21 cellular contexts compared by ENCODE assay signal in genomic region chr2:134323777-134324176, GRCh38.
A peak's percentile ranks its signal among the peaks of the same experiment; 100 is the strongest.
DNase-seq lines count a peak whose midpoint lies in the region; ATAC-seq and TF ChIP-seq lines count a peak whose summit lies in the region.
"Had no signal": no experiment of that assay in that cellular context is flagged by ENCODE, and none has a peak within 500 bp of the region (broad histone marks: within the 10 kb centered on the region; RNA-seq: fewer than 3 reads in every experiment).

No MANE protein-coding gene starts in this region.

- H3K4me3 ChIP-seq in CD8-positive, alpha-beta T cell (ENCODE audit: low read depth, low read length), result no peak overlapping the region
- H3K4me3 ChIP-seq in naive thymus-derived CD4-positive, alpha-beta T cell (ENCODE audit: low read length), result no peak overlapping the region
- H3K4me3 ChIP-seq: MG63 had no signal

- CTCF ChIA-PET in CD8-positive, alpha-beta T cell (lab: Charles Lee), result interaction anchor here (1.3 to 1.4 kb wide), 2 partner anchors 13 to 117 kb away, joined by 4 to 5 read pairs; no protein-coding TSS in a partner anchor
- CTCF ChIA-PET in naive thymus-derived CD4-positive, alpha-beta T cell (lab: Charles Lee), result no interaction called here

- no peak for ATAC-seq in CD8-positive, alpha-beta T cell
- ATAC-seq in T-helper 17 cell, result no peak
- no peak for ATAC-seq in naive thymus-derived CD4-positive, alpha-beta T cell
- no peak for ATAC-seq in HG03354 (IDR thresholded peaks at IDR 0.05; ENCODE audit: poor library complexity, severe bottlenecking, unreplicated experiment)
- ATAC-seq in natural killer cell treated with Interleukin-12 subunit alpha and Interleukin-12 subunit beta and Interleukin-15 and Interleukin-18, amount 100 ng/mL, for 72 hours, result no peak
- ATAC-seq in left lobe of liver, result no peak

- H3K27me3 Mint-ChIP-seq in activated naive CD8-positive, alpha-beta T cell, result no peaks in the 10 kb centered on the region
- no peaks in the 10 kb centered on the region for H3K27me3 Mint-ChIP-seq in activated naive CD8-positive, alpha-beta T cell treated with anti-CD3 and anti-CD28 coated beads for 36 hours
- no peaks in the 10 kb centered on the region for H3K27me3 Mint-ChIP-seq in CD8-positive, alpha-beta T cell (ENCODE audit: low read depth)
- no peaks in the 10 kb centered on the region for H3K27me3 Mint-ChIP-seq in T-helper 17 cell
- no peaks in the 10 kb centered on the region for H3K27me3 Mint-ChIP-seq in naive thymus-derived CD4-positive, alpha-beta T cell
- H3K27me3 Mint-ChIP-seq in natural killer cell treated with Interleukin-12 subunit alpha and Interleukin-12 subunit beta and Interleukin-15 and Interleukin-18, amount 100 ng/mL, for 72 hours, result no peaks in the 10 kb centered on the region

- H3K4me1 ChIP-seq in CD8-positive, alpha-beta T cell (ENCODE audit: insufficient read depth, low read length), result peaks cover 43% of the 10 kb centered on the region
- peaks cover 19 to 35% of the 10 kb centered on the region in 2 donors for H3K4me1 ChIP-seq in naive thymus-derived CD4-positive, alpha-beta T cell (ENCODE audit: control insufficient read depth in 2 of 2, insufficient read depth in 2 of 2, low read length in 2 of 2)

- no peaks in the 10 kb centered on the region for H3K27me3 ChIP-seq in CD8-positive, alpha-beta T cell (ENCODE audit: insufficient read depth, low read length)
- H3K27me3 ChIP-seq in naive thymus-derived CD4-positive, alpha-beta T cell (ENCODE audit: control insufficient read depth in 2 of 2, insufficient read depth in 2 of 2, low read length in 2 of 2), result no peaks in the 10 kb centered on the region
- H3K27me3 ChIP-seq: MG63 had no signal

- no peaks in the 10 kb centered on the region for H3K36me3 ChIP-seq in CD8-positive, alpha-beta T cell (ENCODE audit: insufficient read depth, low read length)
- H3K36me3 ChIP-seq in naive thymus-derived CD4-positive, alpha-beta T cell (ENCODE audit: control insufficient read depth in 2 of 3, insufficient read depth in 3 of 3, low read length in 3 of 3), result peaks cover 0 to under 1% (median 0%) of the 10 kb centered on the region in 3 experiments
- H3K36me3 ChIP-seq: MG63 had no signal

- DNase-seq in activated naive CD8-positive, alpha-beta T cell treated with anti-CD3 and anti-CD28 coated beads for 36 hours, result no peak
- DNase-seq in CD8-positive, alpha-beta T cell, result no peak
- DNase-seq in T-helper 17 cell (no peak), left lobe of liver (ENCODE audit: low spot score) (no peak)
- no peak for DNase-seq in naive thymus-derived CD4-positive, alpha-beta T cell
- DNase-seq in natural killer cell treated with Interleukin-12 subunit alpha and Interleukin-12 subunit beta and Interleukin-15 and Interleukin-18, amount 100 ng/mL, for 72 hours (ENCODE audit: low spot score), result no peak
- DNase-seq: Calu3; DMS53; HFFc6; Karpas-422; MG63; NCI-H1105; NCI-H1694; NCI-H226; NCI-H526; NK-92 treated with Interleukin-12 subunit alpha and Interleukin-12 subunit beta, amount 100 ng/mL, for 24 hours; OCI-M1; SIG-M5 had no signal

- no peaks in the 10 kb centered on the region for H3K9me3 Mint-ChIP-seq in activated naive CD8-positive, alpha-beta T cell (ENCODE audit: low read depth)
- H3K9me3 Mint-ChIP-seq in activated naive CD8-positive, alpha-beta T cell treated with anti-CD3 and anti-CD28 coated beads for 36 hours, result no peaks in the 10 kb centered on the region
- no peaks in the 10 kb centered on the region for H3K9me3 Mint-ChIP-seq in CD8-positive, alpha-beta T cell
- peaks cover 0 to 5% (median 0%) of the 10 kb centered on the region in 11 donors for H3K9me3 Mint-ChIP-seq in naive thymus-derived CD4-positive, alpha-beta T cell
- H3K9me3 Mint-ChIP-seq in natural killer cell treated with Interleukin-12 subunit alpha and Interleukin-12 subunit beta and Interleukin-15 and Interleukin-18, amount 100 ng/mL, for 72 hours, result no peaks in the 10 kb centered on the region
- H3K9me3 Mint-ChIP-seq: CD14-positive monocyte had no signal

- H3K36me3 Mint-ChIP-seq in activated naive CD8-positive, alpha-beta T cell, result peaks cover 25% of the 10 kb centered on the region
- peaks cover 48% of the 10 kb centered on the region for H3K36me3 Mint-ChIP-seq in activated naive CD8-positive, alpha-beta T cell treated with anti-CD3 and anti-CD28 coated beads for 36 hours
- H3K36me3 Mint-ChIP-seq in CD8-positive, alpha-beta T cell, result peaks cover 21% of the 10 kb centered on the region
- peaks cover 9% of the 10 kb centered on the region for H3K36me3 Mint-ChIP-seq in T-helper 17 cell (ENCODE audit: low read depth)
- H3K36me3 Mint-ChIP-seq in naive thymus-derived CD4-positive, alpha-beta T cell, result peaks cover 15 to 46% (median 30%) of the 10 kb centered on the region in 5 donors
- peaks cover 25% of the 10 kb centered on the region for H3K36me3 Mint-ChIP-seq in natural killer cell treated with Interleukin-12 subunit alpha and Interleukin-12 subunit beta and Interleukin-15 and Interleukin-18, amount 100 ng/mL, for 72 hours

- H3K9me3 ChIP-seq in CD8-positive, alpha-beta T cell (ENCODE audit: low read length), result no peaks in the 10 kb centered on the region
- H3K9me3 ChIP-seq in T-helper 17 cell (ENCODE audit: control insufficient read depth, low read length, poor library complexity, severe bottlenecking), result no peaks in the 10 kb centered on the region
- H3K9me3 ChIP-seq in naive thymus-derived CD4-positive, alpha-beta T cell (ENCODE audit: control insufficient read depth in 2 of 3, low read length in 3 of 3), result no peaks in the 10 kb centered on the region
- H3K9me3 ChIP-seq: MG63 had no signal

- intact Hi-C loops in CD8-positive, alpha-beta T cell (cut with DNase I, micrococcal nuclease), result no loop called here
- intact Hi-C loops in naive thymus-derived CD4-positive, alpha-beta T cell (cut with micrococcal nuclease), result loop anchor here in 1 of 2 donors (2.0 kb wide), 3 partner anchors 63 to 203 kb away; no protein-coding TSS in a partner anchor

- no peak overlapping the region for H3K4me3 Mint-ChIP-seq in activated naive CD8-positive, alpha-beta T cell
- no peak overlapping the region for H3K4me3 Mint-ChIP-seq in activated naive CD8-positive, alpha-beta T cell treated with anti-CD3 and anti-CD28 coated beads for 36 hours
- no peak overlapping the region for H3K4me3 Mint-ChIP-seq in CD8-positive, alpha-beta T cell
- H3K4me3 Mint-ChIP-seq in T-helper 17 cell, result peak overlapping the region; percentile 22
- peak overlapping the region in 2 of 10 donors; percentile 35 to 67 for H3K4me3 Mint-ChIP-seq in naive thymus-derived CD4-positive, alpha-beta T cell
- H3K4me3 Mint-ChIP-seq in natural killer cell treated with Interleukin-12 subunit alpha and Interleukin-12 subunit beta and Interleukin-15 and Interleukin-18, amount 100 ng/mL, for 72 hours, result no peak overlapping the region
- H3K4me3 Mint-ChIP-seq: CD14-positive monocyte, HFFc6 had no signal

- H3K27ac Mint-ChIP-seq in activated naive CD8-positive, alpha-beta T cell, result peak overlapping the region; percentile 38
- H3K27ac Mint-ChIP-seq in activated naive CD8-positive, alpha-beta T cell treated with anti-CD3 and anti-CD28 coated beads for 36 hours, result no peak overlapping the region
- H3K27ac Mint-ChIP-seq in CD8-positive, alpha-beta T cell, result peak overlapping the region; percentile 16
- peak overlapping the region; percentile 98 for H3K27ac Mint-ChIP-seq in T-helper 17 cell
- peak overlapping the region in 6 of 9 donors; percentile 5 to 86 (median 80) for H3K27ac Mint-ChIP-seq in naive thymus-derived CD4-positive, alpha-beta T cell
- no peak overlapping the region for H3K27ac Mint-ChIP-seq in natural killer cell treated with Interleukin-12 subunit alpha and Interleukin-12 subunit beta and Interleukin-15 and Interleukin-18, amount 100 ng/mL, for 72 hours
- H3K27ac Mint-ChIP-seq: CD14-positive monocyte, HFFc6 had no signal

- H3K27ac ChIP-seq in CD8-positive, alpha-beta T cell (ENCODE audit: low read depth, low read length), result no peak overlapping the region
- no peak overlapping the region for H3K27ac ChIP-seq in naive thymus-derived CD4-positive, alpha-beta T cell (ENCODE audit: low read depth, low read length)

- TF ChIP-seq CTCF in CD8-positive, alpha-beta T cell (IDR thresholded peaks at IDR 0.05), result no peak

- H3K4me1 Mint-ChIP-seq in activated naive CD8-positive, alpha-beta T cell (ENCODE audit: low read depth), result peaks cover 75% of the 10 kb centered on the region
- H3K4me1 Mint-ChIP-seq in activated naive CD8-positive, alpha-beta T cell treated with anti-CD3 and anti-CD28 coated beads for 36 hours, result peaks cover 56% of the 10 kb centered on the region
- peaks cover 88% of the 10 kb centered on the region for H3K4me1 Mint-ChIP-seq in CD8-positive, alpha-beta T cell (ENCODE audit: low read depth)
- peaks cover 83% of the 10 kb centered on the region for H3K4me1 Mint-ChIP-seq in T-helper 17 cell
- peaks cover 68 to 85% (median 77%) of the 10 kb centered on the region in 7 donors for H3K4me1 Mint-ChIP-seq in naive thymus-derived CD4-positive, alpha-beta T cell
- peaks cover 57 to 60% of the 10 kb centered on the region in 2 donors for H3K4me1 Mint-ChIP-seq in natural killer cell treated with Interleukin-12 subunit alpha and Interleukin-12 subunit beta and Interleukin-15 and Interleukin-18, amount 100 ng/mL, for 72 hours (ENCODE audit: low read depth in 2 of 2)

- POLR2A ChIA-PET in CD8-positive, alpha-beta T cell (lab: Charles Lee), result interaction anchor here (0.9 kb wide), 1 partner anchor 140 kb away, joined by 3 read pairs; no protein-coding TSS in a partner anchor
- POLR2A ChIA-PET in naive thymus-derived CD4-positive, alpha-beta T cell (lab: Charles Lee), result no interaction called here

Comparison
In these comparisons a context has a peak if more than half of its experiments do, and no peak if none do; other contexts are left out.
1. H3K27ac Mint-ChIP-seq: peak in activated naive CD8-positive, alpha-beta T cell (single experiment), CD8-positive, alpha-beta T cell (single experiment), T-helper 17 cell (single experiment) and naive thymus-derived CD4-positive, alpha-beta T cell (6 of 9); none in activated naive CD8-positive, alpha-beta T cell treated with anti-CD3 and anti-CD28 coated beads for 36 hours (single experiment) and natural killer cell treated with Interleukin-12 subunit alpha and Interleukin-12 subunit beta and Interleukin-15 and Interleukin-18, amount 100 ng/mL, for 72 hours (0 of 2).